Comparison of ENCODE assay signal across 8 cellular contexts in genomic region chr3:38651153-38651789, GRCh38.
DNase-seq lines count a peak whose midpoint lies in the region; ATAC-seq lines count a peak whose summit lies in the region.

No MANE protein-coding gene starts in this region.

- peak; percentile 56 for ATAC-seq in HG02870 (IDR thresholded peaks at IDR 0.05; ENCODE audit: unreplicated experiment)

- peak; percentile 35 for DNase-seq in DMS53 (lab: John Stamatoyannopoulos, UW)
- no peak for DNase-seq in DMS53 treated with DMSO at 0.1 percent for 48 hours (lab: John Stamatoyannopoulos, UW; ENCODE audit: unreplicated experiment)
- peak; percentile 61 for DNase-seq in NCI-H2171 treated with DMSO at 0.1 percent for 48 hours (lab: John Stamatoyannopoulos, UW)
- DNase-seq in activated CD4-positive, alpha-beta T cell treated with anti-CD3 and anti-CD28 coated beads, Interleukin-2, amount 50 U/mL, for 24 hours (ENCODE audit: low read depth in 1 of 2, low spot score in 1 of 2): peak; percentile 49 to 71
- DNase-seq in ecto neural progenitor cell (ENCODE audit: low spot score): peak; percentile 83
- peak; percentile 62 for DNase-seq in medulla oblongata (ENCODE audit: extremely low spot score)
- DNase-seq in stimulated activated CD8-positive, alpha-beta memory T cell treated with anti-CD3 and anti-CD28 coated beads, Interleukin-2, amount 100 ng/mL, for 1 hour (ENCODE audit: low read depth in 2 of 2): peak; percentile 31 to 49
